ENCODE assay signal across 9 cellular contexts in genomic region chr6:29627762-29628418, GRCh38. TPM values are rescaled to one million over a fixed set of nuclear protein-coding genes. Genes with fewer than 3 reads are reported as not detected.
DNase-seq lines count a peak whose midpoint lies in the region; TF ChIP-seq lines count a peak whose summit lies in the region.
"Had no signal": no experiment of that assay in that cellular context is flagged by ENCODE, and none has a peak within 500 bp of the region (broad histone marks: within the 10 kb centered on the region; RNA-seq: fewer than 3 reads in every experiment).

No MANE protein-coding gene starts in this region.

- no peaks in the 10 kb centered on the region for H3K36me3 ChIP-seq in SJCRH30

- no peak for TF ChIP-seq CTCF in nephron progenitor cell (IDR thresholded peaks at IDR 0.05)

- peak overlapping the region; percentile 91 for H3K4me3 Mint-ChIP-seq in activated naive CD4-positive, alpha-beta T cell treated with anti-CD3 and anti-CD28 coated beads, Interleukin-2, amount 10 ng/mL, durations not matched to agents 7 days and 5 days
- peak overlapping the region; percentile 90 for H3K4me3 Mint-ChIP-seq in nephron progenitor cell

- no peaks in the 10 kb centered on the region for H3K9me3 ChIP-seq in SJCRH30 (replicated peaks)

- peaks cover 39% of the 10 kb centered on the region for H3K4me1 Mint-ChIP-seq in activated naive CD4-positive, alpha-beta T cell treated with anti-CD3 and anti-CD28 coated beads, Interleukin-2, amount 10 ng/mL, durations not matched to agents 7 days and 5 days
- H3K4me1 Mint-ChIP-seq in nephron progenitor cell: peaks cover 75% of the 10 kb centered on the region

- CTCF ChIA-PET in activated naive CD4-positive, alpha-beta T cell treated with anti-CD3 and anti-CD28 coated beads, Interleukin-2, amount 10 ng/mL, durations not matched to agents 7 days and 5 days (lab: Charles Lee): interaction anchor here (0.6 to 3.5 kb wide), 5 partner anchors 10 to 29 kb away, joined by 4 to 10 read pairs (median 5); partner anchors contain the start of gene MOG

- peak; percentile 56 for DNase-seq in A172 (ENCODE audit: low spot score)
- peak; percentile 15 for DNase-seq in GOT3 (lab: John Stamatoyannopoulos, UW)
- DNase-seq in SJCRH30: peak; percentile 18 to 30
- peak; percentile 71 for DNase-seq in activated naive CD4-positive, alpha-beta T cell treated with anti-CD3 and anti-CD28 coated beads, Interleukin-2, amount 10 ng/mL, durations not matched to agents 7 days and 5 days
- DNase-seq in foreskin melanocyte: peak; percentile 68
- DNase-seq in nephron progenitor cell: peak; percentile 80
- no peak for DNase-seq in OCI-M2 (lab: John Stamatoyannopoulos, UW; ENCODE audit: unreplicated experiment)

- H3K4me1 ChIP-seq in SJCRH30: no peaks in the 10 kb centered on the region

- peak overlapping the region; percentile 35 for H3K4me3 ChIP-seq in SJCRH30

- H3K27ac ChIP-seq in SJCRH30 (no peak overlapping the region), temporal lobe (ENCODE audit: low read depth, low read length) (peak overlapping the region; percentile 82)

- no peak overlapping the region for H3K27ac Mint-ChIP-seq in activated naive CD4-positive, alpha-beta T cell treated with anti-CD3 and anti-CD28 coated beads, Interleukin-2, amount 10 ng/mL, durations not matched to agents 7 days and 5 days
- peak overlapping the region; percentile 79 for H3K27ac Mint-ChIP-seq in nephron progenitor cell

- peaks cover 78% of the 10 kb centered on the region for H3K27me3 Mint-ChIP-seq in activated naive CD4-positive, alpha-beta T cell treated with anti-CD3 and anti-CD28 coated beads, Interleukin-2, amount 10 ng/mL, durations not matched to agents 7 days and 5 days
- peaks cover 26% of the 10 kb centered on the region for H3K27me3 Mint-ChIP-seq in nephron progenitor cell (ENCODE audit: low read depth, poor library complexity)

- peaks cover 1% of the 10 kb centered on the region for H3K36me3 Mint-ChIP-seq in activated naive CD4-positive, alpha-beta T cell treated with anti-CD3 and anti-CD28 coated beads, Interleukin-2, amount 10 ng/mL, durations not matched to agents 7 days and 5 days
- H3K36me3 Mint-ChIP-seq in nephron progenitor cell (ENCODE audit: low read depth): peaks cover 24% of the 10 kb centered on the region

- H3K27me3 ChIP-seq in SJCRH30: no peaks in the 10 kb centered on the region

- no peaks in the 10 kb centered on the region for H3K9me3 Mint-ChIP-seq in activated naive CD4-positive, alpha-beta T cell treated with anti-CD3 and anti-CD28 coated beads, Interleukin-2, amount 10 ng/mL, durations not matched to agents 7 days and 5 days
- no peaks in the 10 kb centered on the region for H3K9me3 Mint-ChIP-seq in nephron progenitor cell

RNA-seq across cellular contexts. Expression of gene GABBR1, which starts 5.1 kb away (rescaled TPM):
- 1.3 and 4.4 TPM in 2 replicates for total RNA-seq in A172 (2014; rRNA removed; shearing (Covaris generic))
- total RNA-seq in SJCRH30 (2014; rRNA removed; shearing (Covaris generic)): 5.5 and 12.1 TPM in 2 replicates
- 99.3 TPM for total RNA-seq in temporal lobe

RNA-seq across cellular contexts. Expression of gene MOG, which starts 29.0 kb away (rescaled TPM):
- not detected in 2 replicates for total RNA-seq in A172 (2014; rRNA removed; shearing (Covaris generic))
- not detected in 2 replicates for total RNA-seq in SJCRH30 (2014; rRNA removed; shearing (Covaris generic))
- 0.25 TPM for total RNA-seq in temporal lobe
- total RNA-seq: subcutaneous adipose tissue had no signal

RNA-seq across cellular contexts. Expression of gene OR2H2, which starts 43.0 kb away (rescaled TPM):
- not detected in 2 replicates for total RNA-seq in A172 (2014; rRNA removed; shearing (Covaris generic))
- total RNA-seq in SJCRH30 (2014; rRNA removed; shearing (Covaris generic)): not detected in 2 replicates
- total RNA-seq in temporal lobe: not detected
- total RNA-seq: subcutaneous adipose tissue had no signal

RNA-seq across cellular contexts. Expression of gene ZFP57, which starts 53.1 kb away (rescaled TPM):
- not detected in 2 replicates for total RNA-seq in A172 (2014; rRNA removed; shearing (Covaris generic))
- 0.08 TPM in 1 of 2 replicates, not detected in the other for total RNA-seq in SJCRH30 (2014; rRNA removed; shearing (Covaris generic))
- not detected for total RNA-seq in temporal lobe
